8 cellular contexts compared by ENCODE assay signal in the genomic region with DNA sequence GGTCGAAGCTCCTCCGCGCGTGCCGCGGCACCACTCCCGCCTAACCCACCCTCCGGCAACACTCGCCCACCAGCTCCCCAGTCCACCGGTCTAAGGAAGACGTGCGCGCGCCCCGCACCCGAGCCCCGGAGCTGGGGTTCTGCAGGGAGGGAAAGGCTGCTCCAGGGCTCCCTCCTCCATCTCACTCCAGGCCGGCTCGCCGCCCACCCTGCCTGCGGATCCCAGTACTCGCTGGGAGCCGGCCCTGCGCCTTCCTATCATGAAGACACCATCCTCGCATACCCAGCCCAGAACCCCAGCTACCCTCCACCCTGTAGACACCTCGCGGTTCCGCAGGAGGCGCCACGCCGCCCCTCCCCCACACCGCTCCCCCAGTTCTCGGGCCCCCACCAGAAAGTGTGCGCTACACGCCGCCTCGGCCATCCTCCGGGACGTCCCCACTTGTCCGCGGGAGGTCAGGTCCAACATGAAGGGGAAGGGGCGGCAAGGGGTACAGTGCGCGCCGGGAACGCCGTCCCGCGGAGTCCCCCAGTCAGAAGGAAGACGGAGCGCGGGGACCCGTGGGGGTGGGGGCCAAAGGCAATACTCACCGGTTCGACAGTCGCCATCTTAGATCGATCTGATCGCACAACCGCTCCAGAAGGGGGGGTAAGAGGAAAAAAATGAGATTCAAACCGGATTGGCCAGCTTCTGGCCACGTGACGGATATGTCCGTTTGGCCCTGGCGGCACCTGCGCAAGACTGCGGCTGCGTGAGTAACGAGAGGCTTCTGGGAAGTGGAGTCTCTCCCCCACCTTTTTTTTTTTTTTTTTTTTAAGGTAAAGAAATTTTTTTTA. TPM values are rescaled to one million over a fixed set of nuclear protein-coding genes. Genes with fewer than 3 reads are reported as not detected.
DNase-seq lines count a peak whose midpoint lies in the region; ATAC-seq and TF ChIP-seq lines count a peak whose summit lies in the region.

A gene with protein sequence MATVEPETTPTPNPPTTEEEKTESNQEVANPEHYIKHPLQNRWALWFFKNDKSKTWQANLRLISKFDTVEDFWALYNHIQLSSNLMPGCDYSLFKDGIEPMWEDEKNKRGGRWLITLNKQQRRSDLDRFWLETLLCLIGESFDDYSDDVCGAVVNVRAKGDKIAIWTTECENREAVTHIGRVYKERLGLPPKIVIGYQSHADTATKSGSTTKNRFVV (minus strand): TSS at position 629 of the 836 bp plus-strand sequence. CDS start 21 bp downstream, at position 608.

- peak within 1 kb of the TSS; percentile 98 for H3K27ac Mint-ChIP-seq in activated naive CD8-positive, alpha-beta T cell treated with anti-CD3 and anti-CD28 coated beads, Interleukin-2, amount 10 ng/mL, durations not matched to agents 7 days and 5 days

- H3F3A ChIP-seq in SU-DHL-6 (ENCODE audit: insufficient read depth) = peaks cover 5% of the 10 kb centered on the region; the same call in 1 of the 2 replicates

- intact Hi-C loops in Right ventricle myocardium inferior (cut with DNase I) = loop anchor here (1.0 to 10.0 kb wide), 5 partner anchors 66 to 784 kb away; a partner anchor contains a TSS
- intact Hi-C loops in ovary (cut with DNase I) = no loop called here
- intact Hi-C loops in thyroid gland (cut with DNase I) = no loop called here

- 0 to 1% (median 1%) methylated on average over 59 to 68 of the region's 68 CpGs for WGBS in ovary, 3 donors
- WGBS in thyroid gland, 2 donors = 0 to 1% methylated on average over 38 to 40 of the region's 68 CpGs

- no peaks in the 10 kb centered on the region for H3K27me3 Mint-ChIP-seq in activated naive CD8-positive, alpha-beta T cell treated with anti-CD3 and anti-CD28 coated beads, Interleukin-2, amount 10 ng/mL, durations not matched to agents 7 days and 5 days

- TF ChIP-seq POLR2A in ovary (IDR thresholded peaks at IDR 0.05) (peak; percentile 65), thyroid gland (IDR thresholded peaks at IDR 0.05) (peak in 1 of 2 donors; percentile 74)

- H3K27ac ChIP-seq in SU-DHL-6 (ENCODE audit: low read depth, low read length) (peak within 1 kb of the TSS; percentile 74), ovary (peak within 1 kb of the TSS; percentile 76 to 92), thyroid gland (peak within 1 kb of the TSS; percentile 90 to 98 (median 96))

- H3K27me3 ChIP-seq in SU-DHL-6 (ENCODE audit: low read length) (no peaks in the 10 kb centered on the region), ovary (no peaks in the 10 kb centered on the region), thyroid gland (no peaks in the 10 kb centered on the region)

- H3K4me3 ChIP-seq in GM12865 (ENCODE audit: low read depth, low read length) (peak within 1 kb of the TSS; percentile 93), SU-DHL-6 (ENCODE audit: insufficient read depth, low read length, poor library complexity, severe bottlenecking) (peak within 1 kb of the TSS; percentile 91), ovary (peak within 1 kb of the TSS; percentile 97), thyroid gland (replicated peaks in 1 of 3) (peak within 1 kb of the TSS; percentile 64 to 99 (median 93))

- POLR2A ChIA-PET in activated naive CD8-positive, alpha-beta T cell treated with anti-CD3 and anti-CD28 coated beads, Interleukin-2, amount 10 ng/mL, durations not matched to agents 7 days and 5 days (lab: Charles Lee) = interaction anchor here (0.6 to 4.4 kb wide), 20 partner anchors 17 to 1021 kb away, joined by 3 to 51 read pairs (median 4); a partner anchor contains a TSS

- peak; percentile 99 for DNase-seq in GM12865 (ENCODE audit: low read depth)
- peak; percentile 90 for DNase-seq in NCI-H128 (lab: John Stamatoyannopoulos, UW; ENCODE audit: unreplicated experiment)
- DNase-seq in activated naive CD8-positive, alpha-beta T cell treated with anti-CD3 and anti-CD28 coated beads, Interleukin-2, amount 10 ng/mL, durations not matched to agents 7 days and 5 days = peak; percentile 89
- DNase-seq in Right ventricle myocardium inferior (ENCODE audit: missing footprints) = peak; percentile 99
- peak; percentile 94 to 98 (median 98) for DNase-seq in ovary
- DNase-seq in thyroid gland = peak; percentile 99

- no peaks in the 10 kb centered on the region for H3K4me1 ChIP-seq in ovary (ENCODE audit: insufficient read depth)
- peaks cover 4 to 10% of the 10 kb centered on the region in 2 donors for H3K4me1 ChIP-seq in thyroid gland

- TF ChIP-seq CTCF in GM12865 (IDR thresholded peaks at IDR 0.05; ENCODE audit: insufficient read depth, low read depth, low read length, missing control alignments) (peak; percentile 35), SU-DHL-6 (IDR thresholded peaks at IDR 0.05; ENCODE audit: insufficient read depth, low read length, poor library complexity, severe bottlenecking) (no peak), ovary (IDR thresholded peaks at IDR 0.05) (peak; percentile 6 to 36 (median 26)), thyroid gland (IDR thresholded peaks at IDR 0.05) (peak in 3 of 6 experiments; percentile 2 to 18 (median 8))

- H3K9me3 ChIP-seq in SU-DHL-6 (ENCODE audit: insufficient read depth, low read length) = no peaks in the 10 kb centered on the region
- H3K9me3 ChIP-seq in ovary = no peaks in the 10 kb centered on the region
- H3K9me3 ChIP-seq in thyroid gland = no peaks in the 10 kb centered on the region

- ATAC-seq in HG02678 (IDR thresholded peaks at IDR 0.05; ENCODE audit: unreplicated experiment) (peak; percentile 72), Right ventricle myocardium inferior (peak; percentile 97)
- peak; percentile 81 for ATAC-seq in activated naive CD8-positive, alpha-beta T cell treated with anti-CD3 and anti-CD28 coated beads, Interleukin-2, amount 10 ng/mL, durations not matched to agents 7 days and 5 days (ENCODE audit: low read depth)

- peaks cover 13% of the 10 kb centered on the region for H3K36me3 Mint-ChIP-seq in activated naive CD8-positive, alpha-beta T cell treated with anti-CD3 and anti-CD28 coated beads, Interleukin-2, amount 10 ng/mL, durations not matched to agents 7 days and 5 days

- H3K36me3 ChIP-seq in SU-DHL-6 (ENCODE audit: low read length) (no peaks in the 10 kb centered on the region), ovary (no peaks in the 10 kb centered on the region), thyroid gland (no peaks in the 10 kb centered on the region)

- no peaks in the 10 kb centered on the region for H3K9me2 ChIP-seq in SU-DHL-6 (replicated peaks; ENCODE audit: insufficient read depth, low read length)

- H4K20me1 ChIP-seq in SU-DHL-6 (ENCODE audit: low read depth, low read length) = 0 out of 2 replicates have a peak, but pooled peaks cover 2% of the 10 kb centered on the region

- peak within 1 kb of the TSS; percentile 81 for H3K4me2 ChIP-seq in SU-DHL-6 (ENCODE audit: low read depth, low read length, poor library complexity, severe bottlenecking)

- H3K4me3 Mint-ChIP-seq in activated naive CD8-positive, alpha-beta T cell treated with anti-CD3 and anti-CD28 coated beads, Interleukin-2, amount 10 ng/mL, durations not matched to agents 7 days and 5 days = peak within 1 kb of the TSS; percentile 97

- peaks cover 52% of the 10 kb centered on the region for H3K79me2 ChIP-seq in SU-DHL-6 (ENCODE audit: insufficient read depth, low read length)

- peaks cover 20% of the 10 kb centered on the region for H3K4me1 Mint-ChIP-seq in activated naive CD8-positive, alpha-beta T cell treated with anti-CD3 and anti-CD28 coated beads, Interleukin-2, amount 10 ng/mL, durations not matched to agents 7 days and 5 days

- H3K9me3 Mint-ChIP-seq in activated naive CD8-positive, alpha-beta T cell treated with anti-CD3 and anti-CD28 coated beads, Interleukin-2, amount 10 ng/mL, durations not matched to agents 7 days and 5 days = peaks cover 2% of the 10 kb centered on the region

- H2AFZ ChIP-seq in SU-DHL-6 (ENCODE audit: low read depth, low read length, severe bottlenecking) = peak within 1 kb of the TSS; percentile 82

- H3K9ac ChIP-seq in SU-DHL-6 (ENCODE audit: low read length) = peak within 1 kb of the TSS; percentile 92

- no peak for TF ChIP-seq EP300 in ovary (IDR thresholded peaks at IDR 0.05)

RNA-seq across cellular contexts. Expression of the gene that starts here (rescaled TPM):
- 10 to 100 TPM; 77.5 to 88.6 TPM for total RNA-seq in activated naive CD8-positive, alpha-beta T cell treated with anti-CD3 and anti-CD28 coated beads, Interleukin-2, amount 10 ng/mL, durations not matched to agents 7 days and 5 days
- total RNA-seq in Right ventricle myocardium inferior (50.7 TPM), ovary (10 to 100 TPM; 48.6 to 74.4 (median 69.5) TPM), thyroid gland (100 to 1,000 TPM in 3 of 4 donors, 10 to 100 TPM in 1; 86.5 to 149 (median 128) TPM)
- 10 to 100 TPM; 26.7 to 56.9 TPM for polyA plus RNA-seq in ovary

Comparison
In these comparisons a context has a peak if more than half of its experiments do, and no peak if none do; other contexts are left out.
1. Peak in every context shown above with its lines: DNase-seq, ATAC-seq, H3K4me3 ChIP-seq and H3K27ac ChIP-seq.